ENCODE assay signal across 34 cellular contexts in genomic region chr3:139664958-139665357, GRCh38.
"Had no signal": no experiment of that assay in that cellular context is flagged by ENCODE, and none has a peak within 500 bp of the region (broad histone marks: within the 10 kb centered on the region; RNA-seq: fewer than 3 reads in every experiment).

No MANE protein-coding gene starts in this region.

- ATAC-seq: activated naive CD4-positive, alpha-beta T cell treated with anti-CD3 and anti-CD28 coated beads, Interleukin-2, amount 50 U/mL, for 72 hours; activated T-cell treated with anti-CD3 and anti-CD28 coated beads, Interleukin-2, amount 50 U/mL, for 4 hours; body of pancreas; PC-3 had no signal

- H3K27me3 ChIP-seq: adrenal gland, body of pancreas, breast epithelium, MG63, Peyer's patch had no signal

- FAIRE-seq: astrocyte had no signal

- H3K36me3 ChIP-seq: adrenal gland, breast epithelium, MG63, Peyer's patch, WERI-Rb-1 had no signal

- H3K27ac ChIP-seq: adrenal gland, body of pancreas, breast epithelium, Peyer's patch, WERI-Rb-1 had no signal

- H3K9me3 ChIP-seq: adrenal gland, body of pancreas, breast epithelium, MG63, Peyer's patch had no signal

- H3K4me1 ChIP-seq: adrenal gland, body of pancreas, breast epithelium, Peyer's patch had no signal

- DNase-seq: activated CD4-positive, alpha-beta memory T cell treated with anti-CD3 and anti-CD28 coated beads, Interleukin-2, amount 10 ng/mL, durations not matched to agents 7 days and 5 days; activated CD4-positive, alpha-beta T cell treated with anti-CD3 and anti-CD28 coated beads for 1 hour; activated CD4-positive, alpha-beta T cell treated with anti-CD3 and anti-CD28 coated beads for 48 hours; activated CD4-positive, CD25-positive, alpha-beta regulatory T cell; activated gamma-delta T cell treated with Interleukin-2 at 50 U/mL for 16 hours; activated naive CD4-positive, alpha-beta T cell treated with anti-CD3 and anti-CD28 coated beads for 36 hours; activated T-cell treated with anti-CD3 and anti-CD28 coated beads, Interleukin-2, amount 50 U/mL, for 4 hours; adrenal gland; body of pancreas; central memory CD4-positive, alpha-beta T cell; Kasumi-1; KG1; MG63; NCI-H1048; NCI-H1105 treated with DMSO at 0.1 percent for 48 hours; NCI-H1436; NCI-H1694; NCI-H1930; NCI-H2081 treated with DMSO at 0.1 percent for 48 hours; NCI-H510A; NCI-H526; NCI-H748 treated with DMSO at 0.1 percent for 48 hours; NK-92 treated with Interleukin-12 subunit alpha and Interleukin-12 subunit beta, amount 100 ng/mL, for 24 hours; PC-3; Peyer's patch; RPMI8226; SW 1271; T-helper 1 cell; T-helper 2 cell; T1000; WERI-Rb-1 had no signal

- H3K4me3 ChIP-seq: adrenal gland, body of pancreas, breast epithelium, MG63, Peyer's patch had no signal
